In the genomic region with DNA sequence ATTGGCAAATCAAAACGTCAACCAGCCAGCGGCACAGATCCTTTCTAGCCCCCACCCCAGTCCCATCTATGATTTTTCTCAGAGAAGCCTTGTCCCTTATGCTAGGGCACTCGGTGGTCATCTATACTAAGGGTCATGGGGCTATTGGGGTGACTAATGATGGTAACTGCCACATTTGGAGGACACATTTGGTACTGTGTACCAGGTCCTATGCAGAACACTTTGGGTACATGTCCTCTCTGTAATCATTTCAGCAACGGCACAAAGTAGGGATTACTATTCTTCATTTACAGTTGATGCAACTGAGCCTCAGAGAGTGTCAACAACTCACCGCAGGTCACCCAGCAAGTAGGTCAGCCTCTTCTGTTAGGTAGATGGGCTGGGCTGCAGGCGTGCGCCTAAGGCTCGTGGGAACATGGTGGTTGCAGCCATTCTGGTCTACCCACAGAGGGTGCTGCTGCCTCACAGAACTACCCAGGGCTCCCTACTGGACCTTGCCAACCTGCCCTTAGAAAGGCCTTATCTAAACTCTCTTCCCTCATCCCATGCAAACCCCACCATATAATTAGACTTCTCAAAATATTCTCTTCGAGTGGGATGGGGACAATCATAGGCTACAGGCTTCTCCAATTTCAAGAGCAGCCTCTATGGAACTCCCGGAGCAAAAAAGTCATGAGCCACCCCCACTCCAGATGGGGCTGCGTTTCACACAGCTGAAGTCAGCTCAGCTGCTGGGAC, we compare ENCODE assay signal across 1 cellular context.
A peak's percentile ranks its signal among the peaks of the same experiment; 100 is the strongest.
TF ChIP-seq lines count a peak whose summit lies in the region.

No MANE protein-coding gene starts in this region.

TF ChIP-seq in K562, 482 proteins besides CTCF, POLR2A, EP300 and RAD21 (continued from another document):
- TF ChIP-seq, protein P1, sequence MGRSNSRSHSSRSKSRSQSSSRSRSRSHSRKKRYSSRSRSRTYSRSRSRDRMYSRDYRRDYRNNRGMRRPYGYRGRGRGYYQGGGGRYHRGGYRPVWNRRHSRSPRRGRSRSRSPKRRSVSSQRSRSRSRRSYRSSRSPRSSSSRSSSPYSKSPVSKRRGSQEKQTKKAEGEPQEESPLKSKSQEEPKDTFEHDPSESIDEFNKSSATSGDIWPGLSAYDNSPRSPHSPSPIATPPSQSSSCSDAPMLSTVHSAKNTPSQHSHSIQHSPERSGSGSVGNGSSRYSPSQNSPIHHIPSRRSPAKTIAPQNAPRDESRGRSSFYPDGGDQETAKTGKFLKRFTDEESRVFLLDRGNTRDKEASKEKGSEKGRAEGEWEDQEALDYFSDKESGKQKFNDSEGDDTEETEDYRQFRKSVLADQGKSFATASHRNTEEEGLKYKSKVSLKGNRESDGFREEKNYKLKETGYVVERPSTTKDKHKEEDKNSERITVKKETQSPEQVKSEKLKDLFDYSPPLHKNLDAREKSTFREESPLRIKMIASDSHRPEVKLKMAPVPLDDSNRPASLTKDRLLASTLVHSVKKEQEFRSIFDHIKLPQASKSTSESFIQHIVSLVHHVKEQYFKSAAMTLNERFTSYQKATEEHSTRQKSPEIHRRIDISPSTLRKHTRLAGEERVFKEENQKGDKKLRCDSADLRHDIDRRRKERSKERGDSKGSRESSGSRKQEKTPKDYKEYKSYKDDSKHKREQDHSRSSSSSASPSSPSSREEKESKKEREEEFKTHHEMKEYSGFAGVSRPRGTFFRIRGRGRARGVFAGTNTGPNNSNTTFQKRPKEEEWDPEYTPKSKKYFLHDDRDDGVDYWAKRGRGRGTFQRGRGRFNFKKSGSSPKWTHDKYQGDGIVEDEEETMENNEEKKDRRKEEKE (IDR thresholded peaks at IDR 0.05; ENCODE audit: borderline replicate concordance in 1 of 2, control insufficient read depth in 1 of 2, low read depth in 2 of 2, low read length in 1 of 2): no peak
- TF ChIP-seq NEUROD1 (IDR thresholded peaks at IDR 0.05; ENCODE audit: borderline replicate concordance, low read depth, low read length, partially characterized antibody): no peak
- TF ChIP-seq, protein P2, sequence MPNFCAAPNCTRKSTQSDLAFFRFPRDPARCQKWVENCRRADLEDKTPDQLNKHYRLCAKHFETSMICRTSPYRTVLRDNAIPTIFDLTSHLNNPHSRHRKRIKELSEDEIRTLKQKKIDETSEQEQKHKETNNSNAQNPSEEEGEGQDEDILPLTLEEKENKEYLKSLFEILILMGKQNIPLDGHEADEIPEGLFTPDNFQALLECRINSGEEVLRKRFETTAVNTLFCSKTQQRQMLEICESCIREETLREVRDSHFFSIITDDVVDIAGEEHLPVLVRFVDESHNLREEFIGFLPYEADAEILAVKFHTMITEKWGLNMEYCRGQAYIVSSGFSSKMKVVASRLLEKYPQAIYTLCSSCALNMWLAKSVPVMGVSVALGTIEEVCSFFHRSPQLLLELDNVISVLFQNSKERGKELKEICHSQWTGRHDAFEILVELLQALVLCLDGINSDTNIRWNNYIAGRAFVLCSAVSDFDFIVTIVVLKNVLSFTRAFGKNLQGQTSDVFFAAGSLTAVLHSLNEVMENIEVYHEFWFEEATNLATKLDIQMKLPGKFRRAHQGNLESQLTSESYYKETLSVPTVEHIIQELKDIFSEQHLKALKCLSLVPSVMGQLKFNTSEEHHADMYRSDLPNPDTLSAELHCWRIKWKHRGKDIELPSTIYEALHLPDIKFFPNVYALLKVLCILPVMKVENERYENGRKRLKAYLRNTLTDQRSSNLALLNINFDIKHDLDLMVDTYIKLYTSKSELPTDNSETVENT (CRISPR knock-in tag; IDR thresholded peaks at IDR 0.05): no peak
- TF ChIP-seq ESRRA (IDR thresholded peaks at IDR 0.05; ENCODE audit: borderline replicate concordance, low read depth): peak; percentile 42; the same call in 1 of the 2 replicates
- no peak for TF ChIP-seq DNMT1 (IDR thresholded peaks at IDR 0.05)
- no peak for TF ChIP-seq THRAP3 (IDR thresholded peaks at IDR 0.05; ENCODE audit: borderline replicate concordance)
- TF ChIP-seq, protein P3, sequence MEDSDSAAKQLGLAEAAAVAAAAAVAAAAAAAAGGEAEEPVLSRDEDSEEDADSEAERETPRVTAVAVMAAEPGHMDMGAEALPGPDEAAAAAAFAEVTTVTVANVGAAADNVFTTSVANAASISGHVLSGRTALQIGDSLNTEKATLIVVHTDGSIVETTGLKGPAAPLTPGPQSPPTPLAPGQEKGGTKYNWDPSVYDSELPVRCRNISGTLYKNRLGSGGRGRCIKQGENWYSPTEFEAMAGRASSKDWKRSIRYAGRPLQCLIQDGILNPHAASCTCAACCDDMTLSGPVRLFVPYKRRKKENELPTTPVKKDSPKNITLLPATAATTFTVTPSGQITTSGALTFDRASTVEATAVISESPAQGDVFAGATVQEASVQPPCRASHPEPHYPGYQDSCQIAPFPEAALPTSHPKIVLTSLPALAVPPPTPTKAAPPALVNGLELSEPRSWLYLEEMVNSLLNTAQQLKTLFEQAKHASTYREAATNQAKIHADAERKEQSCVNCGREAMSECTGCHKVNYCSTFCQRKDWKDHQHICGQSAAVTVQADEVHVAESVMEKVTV (CRISPR knock-in tag; IDR thresholded peaks at IDR 0.05): peak; percentile 69; the same call in 1 of the 2 replicates
- no peak for TF ChIP-seq KDM5B (IDR thresholded peaks at IDR 0.05; ENCODE audit: insufficient replicate concordance, low read depth, low read length)
- TF ChIP-seq, protein P4, sequence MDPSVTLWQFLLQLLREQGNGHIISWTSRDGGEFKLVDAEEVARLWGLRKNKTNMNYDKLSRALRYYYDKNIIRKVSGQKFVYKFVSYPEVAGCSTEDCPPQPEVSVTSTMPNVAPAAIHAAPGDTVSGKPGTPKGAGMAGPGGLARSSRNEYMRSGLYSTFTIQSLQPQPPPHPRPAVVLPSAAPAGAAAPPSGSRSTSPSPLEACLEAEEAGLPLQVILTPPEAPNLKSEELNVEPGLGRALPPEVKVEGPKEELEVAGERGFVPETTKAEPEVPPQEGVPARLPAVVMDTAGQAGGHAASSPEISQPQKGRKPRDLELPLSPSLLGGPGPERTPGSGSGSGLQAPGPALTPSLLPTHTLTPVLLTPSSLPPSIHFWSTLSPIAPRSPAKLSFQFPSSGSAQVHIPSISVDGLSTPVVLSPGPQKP (CRISPR knock-in tag; IDR thresholded peaks at IDR 0.05): no peak
- TF ChIP-seq RFX7 (CRISPR knock-in tag; IDR thresholded peaks at IDR 0.05): no peak
- TF ChIP-seq MCM7 (IDR thresholded peaks at IDR 0.05): no peak
- no peak for TF ChIP-seq MBD2 (IDR thresholded peaks at IDR 0.05; ENCODE audit: borderline replicate concordance, low read depth)
- TF ChIP-seq, protein P5, sequence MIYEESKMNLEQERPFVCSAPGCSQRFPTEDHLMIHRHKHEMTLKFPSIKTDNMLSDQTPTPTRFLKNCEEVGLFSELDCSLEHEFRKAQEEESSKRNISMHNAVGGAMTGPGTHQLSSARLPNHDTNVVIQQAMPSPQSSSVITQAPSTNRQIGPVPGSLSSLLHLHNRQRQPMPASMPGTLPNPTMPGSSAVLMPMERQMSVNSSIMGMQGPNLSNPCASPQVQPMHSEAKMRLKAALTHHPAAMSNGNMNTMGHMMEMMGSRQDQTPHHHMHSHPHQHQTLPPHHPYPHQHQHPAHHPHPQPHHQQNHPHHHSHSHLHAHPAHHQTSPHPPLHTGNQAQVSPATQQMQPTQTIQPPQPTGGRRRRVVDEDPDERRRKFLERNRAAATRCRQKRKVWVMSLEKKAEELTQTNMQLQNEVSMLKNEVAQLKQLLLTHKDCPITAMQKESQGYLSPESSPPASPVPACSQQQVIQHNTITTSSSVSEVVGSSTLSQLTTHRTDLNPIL (CRISPR knock-in tag; IDR thresholded peaks at IDR 0.05): no peak
- TF ChIP-seq, protein P6, sequence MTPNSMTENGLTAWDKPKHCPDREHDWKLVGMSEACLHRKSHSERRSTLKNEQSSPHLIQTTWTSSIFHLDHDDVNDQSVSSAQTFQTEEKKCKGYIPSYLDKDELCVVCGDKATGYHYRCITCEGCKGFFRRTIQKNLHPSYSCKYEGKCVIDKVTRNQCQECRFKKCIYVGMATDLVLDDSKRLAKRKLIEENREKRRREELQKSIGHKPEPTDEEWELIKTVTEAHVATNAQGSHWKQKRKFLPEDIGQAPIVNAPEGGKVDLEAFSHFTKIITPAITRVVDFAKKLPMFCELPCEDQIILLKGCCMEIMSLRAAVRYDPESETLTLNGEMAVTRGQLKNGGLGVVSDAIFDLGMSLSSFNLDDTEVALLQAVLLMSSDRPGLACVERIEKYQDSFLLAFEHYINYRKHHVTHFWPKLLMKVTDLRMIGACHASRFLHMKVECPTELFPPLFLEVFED (CRISPR knock-in tag; conservative IDR thresholded peaks at IDR 0.05): no peak
- TF ChIP-seq, protein P7, sequence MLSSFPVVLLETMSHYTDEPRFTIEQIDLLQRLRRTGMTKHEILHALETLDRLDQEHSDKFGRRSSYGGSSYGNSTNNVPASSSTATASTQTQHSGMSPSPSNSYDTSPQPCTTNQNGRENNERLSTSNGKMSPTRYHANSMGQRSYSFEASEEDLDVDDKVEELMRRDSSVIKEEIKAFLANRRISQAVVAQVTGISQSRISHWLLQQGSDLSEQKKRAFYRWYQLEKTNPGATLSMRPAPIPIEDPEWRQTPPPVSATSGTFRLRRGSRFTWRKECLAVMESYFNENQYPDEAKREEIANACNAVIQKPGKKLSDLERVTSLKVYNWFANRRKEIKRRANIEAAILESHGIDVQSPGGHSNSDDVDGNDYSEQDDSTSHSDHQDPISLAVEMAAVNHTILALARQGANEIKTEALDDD (IDR thresholded peaks at IDR 0.05): no peak
- no peak for TF ChIP-seq SNRNP70 (optimal IDR thresholded peaks at IDR 0.05; ENCODE audit: low read depth, low read length)
- TF ChIP-seq PPARD (CRISPR knock-in tag; IDR thresholded peaks at IDR 0.05): no peak
- TF ChIP-seq CREM (IDR thresholded peaks at IDR 0.05; ENCODE audit: low read depth): no peak
- no peak for TF ChIP-seq ZNF3 (CRISPR knock-in tag; IDR thresholded peaks at IDR 0.05)
- TF ChIP-seq LCOR (CRISPR knock-in tag; IDR thresholded peaks at IDR 0.05): no peak
- 0 out of 2 replicates have a peak, but pooled peaks have one; percentile 20 for TF ChIP-seq JUND (IDR thresholded peaks at IDR 0.05; ENCODE audit: borderline replicate concordance, low read depth, low read length)
- no peak; the same call in 2 of the 3 replicates for TF ChIP-seq JUND (tag; IDR thresholded peaks at IDR 0.05; ENCODE audit: borderline replicate concordance, low read depth, low read length)
- no peak for TF ChIP-seq MAFK (IDR thresholded peaks at IDR 0.05; ENCODE audit: low read length)
- TF ChIP-seq SREBF2 (CRISPR knock-in tag; IDR thresholded peaks at IDR 0.05): no peak
- no peak for TF ChIP-seq SETDB1 (IDR thresholded peaks at IDR 0.05; ENCODE audit: low read length)
- no peak for TF ChIP-seq CBFA2T3 (IDR thresholded peaks at IDR 0.05)
- TF ChIP-seq CCAR2 (IDR thresholded peaks at IDR 0.05; ENCODE audit: low read depth, low read length): no peak
- no peak for TF ChIP-seq KLF13 (tag; IDR thresholded peaks at IDR 0.05; ENCODE audit: borderline replicate concordance, low read depth)
- no peak for TF ChIP-seq ZNF445 (CRISPR knock-in tag; IDR thresholded peaks at IDR 0.05; ENCODE audit: low read depth)
- TF ChIP-seq, protein P8, sequence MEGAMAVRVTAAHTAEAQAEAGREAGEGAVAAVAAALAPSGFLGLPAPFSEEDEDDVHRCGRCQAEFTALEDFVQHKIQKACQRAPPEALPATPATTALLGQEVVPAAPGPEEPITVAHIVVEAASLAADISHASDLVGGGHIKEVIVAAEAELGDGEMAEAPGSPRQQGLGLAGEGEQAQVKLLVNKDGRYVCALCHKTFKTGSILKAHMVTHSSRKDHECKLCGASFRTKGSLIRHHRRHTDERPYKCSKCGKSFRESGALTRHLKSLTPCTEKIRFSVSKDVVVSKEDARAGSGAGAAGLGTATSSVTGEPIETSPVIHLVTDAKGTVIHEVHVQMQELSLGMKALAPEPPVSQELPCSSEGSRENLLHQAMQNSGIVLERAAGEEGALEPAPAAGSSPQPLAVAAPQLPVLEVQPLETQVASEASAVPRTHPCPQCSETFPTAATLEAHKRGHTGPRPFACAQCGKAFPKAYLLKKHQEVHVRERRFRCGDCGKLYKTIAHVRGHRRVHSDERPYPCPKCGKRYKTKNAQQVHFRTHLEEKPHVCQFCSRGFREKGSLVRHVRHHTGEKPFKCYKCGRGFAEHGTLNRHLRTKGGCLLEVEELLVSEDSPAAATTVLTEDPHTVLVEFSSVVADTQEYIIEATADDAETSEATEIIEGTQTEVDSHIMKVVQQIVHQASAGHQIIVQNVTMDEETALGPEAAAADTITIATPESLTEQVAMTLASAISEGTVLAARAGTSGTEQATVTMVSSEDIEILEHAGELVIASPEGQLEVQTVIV (CRISPR knock-in tag; IDR thresholded peaks at IDR 0.05; ENCODE audit: borderline replicate concordance): no peak
- TF ChIP-seq HCFC1 (IDR thresholded peaks at IDR 0.05; ENCODE audit: low read depth, low read length): 0 out of 2 replicates have a peak, but pooled peaks have one; percentile 18
- TF ChIP-seq TBL1XR1 (IDR thresholded peaks at IDR 0.05; ENCODE audit: low read length in 2 of 2): peak in 1 of 2 experiments; percentile 10; a peak in 1 of 4 replicates
- TF ChIP-seq SRSF1 (IDR thresholded peaks at IDR 0.05; ENCODE audit: low read depth, low read length): no peak
- peak in 2 of 3 experiments; percentile 42 to 43 for TF ChIP-seq YY1 (IDR thresholded peaks at IDR 0.05; ENCODE audit: borderline replicate concordance in 1 of 3, control insufficient read depth in 1 of 3, extremely low read depth in 1 of 3, insufficient read depth in 3 of 3, insufficient read length in 1 of 3, insufficient replicate concordance in 2 of 3, low read depth in 1 of 3, low read length in 2 of 3)
